ENCODE assay signal across 8 cellular contexts in the genomic region with DNA sequence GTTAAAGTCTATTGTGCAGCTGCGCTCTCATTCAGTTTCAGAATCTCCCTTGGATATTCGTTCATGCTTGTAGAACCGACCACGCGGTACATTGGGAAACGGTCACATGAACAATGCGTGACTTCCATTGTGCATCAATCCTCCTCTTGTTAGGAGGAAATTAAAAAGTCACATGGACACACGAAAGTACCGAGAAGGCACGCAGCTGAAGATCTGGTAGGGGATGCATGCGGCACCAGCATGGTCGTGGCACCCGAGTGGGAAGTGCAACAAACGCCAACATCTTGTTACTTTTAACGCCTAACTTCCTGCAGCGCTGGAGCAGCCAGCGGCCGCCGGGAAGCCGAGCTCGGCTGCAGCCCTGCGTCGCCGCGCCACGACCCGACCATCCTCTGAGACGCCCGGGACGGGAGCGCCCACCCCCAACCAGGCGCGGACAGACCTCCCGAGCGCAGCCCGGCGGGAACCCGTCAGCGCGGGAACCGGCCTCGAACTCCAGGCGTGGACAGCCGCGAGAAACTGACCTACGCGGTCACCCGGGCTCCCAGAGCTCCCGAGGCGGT. TPM values are rescaled to one million over a fixed set of nuclear protein-coding genes. Genes with fewer than 3 reads are reported as not detected.
A peak's percentile ranks its signal among the peaks of the same experiment; 100 is the strongest.
DNase-seq lines count a peak whose midpoint lies in the region; ATAC-seq and TF ChIP-seq lines count a peak whose summit lies in the region.

No MANE protein-coding gene starts in this region.

- no peaks in the 10 kb centered on the region for H3K9me3 Mint-ChIP-seq in activated naive CD4-positive, alpha-beta T cell treated with anti-CD3 and anti-CD28 coated beads, Interleukin-2, amount 50 U/mL, for 72 hours
- no peaks in the 10 kb centered on the region for H3K9me3 Mint-ChIP-seq in neural crest cell

- peak overlapping the region; percentile 60 for H3K9ac ChIP-seq in OCI-LY3 (ENCODE audit: low read length)

- peaks cover 15% of the 10 kb centered on the region for H3K27me3 Mint-ChIP-seq in neural crest cell (ENCODE audit: low read depth)

- H3K9me3 ChIP-seq in OCI-LY3 (ENCODE audit: insufficient read depth, low read length) (peaks cover 4% of the 10 kb centered on the region; the same call in 1 of the 2 replicates), upper lobe of left lung (no peaks in the 10 kb centered on the region)

- H3K36me3 ChIP-seq in GM06990 (ENCODE audit: control insufficient read depth, insufficient read depth, low read length) (no peaks in the 10 kb centered on the region), OCI-LY3 (replicated peaks; ENCODE audit: low read depth, low read length) (no peaks in the 10 kb centered on the region), upper lobe of left lung (no peaks in the 10 kb centered on the region)

- peak in 1 of 4 donors; percentile 52 for TF ChIP-seq POLR2A in upper lobe of left lung (IDR thresholded peaks at IDR 0.05)

- peaks cover 32% of the 10 kb centered on the region for H3K4me1 ChIP-seq in OCI-LY3 (ENCODE audit: low read length)
- peaks cover 4 to 15% (median 9%) of the 10 kb centered on the region in 4 donors for H3K4me1 ChIP-seq in upper lobe of left lung

- no peaks in the 10 kb centered on the region for H3K79me2 ChIP-seq in OCI-LY3 (ENCODE audit: low read length)

- DNase-seq in GM06990 (ENCODE audit: extremely low read depth, insufficient read length) (peak; percentile 17), germinal center (ENCODE audit: low spot score) (peak; percentile 14), neural crest cell (ENCODE audit: low read depth, low spot score) (no peak), upper lobe of left lung (peak in 1 of 2 donors; percentile 87), cortex of kidney (lab: John Stamatoyannopoulos, UW) (no peak)
- peak; percentile 41 for DNase-seq in Jurkat, Clone E6-1 (ENCODE audit: low read depth, low spot score)
- DNase-seq in activated naive CD4-positive, alpha-beta T cell treated with anti-CD3 and anti-CD28 coated beads, Interleukin-2, amount 50 U/mL, for 72 hours (ENCODE audit: low spot score in 2 of 2): peak in 1 of 2 donors; percentile 25

- H3K4me3 Mint-ChIP-seq in neural crest cell: peak overlapping the region; percentile 89

- peak in 2 of 4 donors; percentile 51 to 79 for TF ChIP-seq EP300 in upper lobe of left lung (IDR thresholded peaks at IDR 0.05)

- H2AFZ ChIP-seq in OCI-LY3 (ENCODE audit: low read depth, low read length): peak overlapping the region; percentile 66

- H3K4me3 ChIP-seq in GM06990 (replicated peaks; ENCODE audit: low read depth, low read length) (no peak overlapping the region; the same call in 1 of the 2 replicates), OCI-LY3 (ENCODE audit: low read length) (peak overlapping the region; percentile 83), upper lobe of left lung (peak overlapping the region; percentile 61 to 95 (median 80))
- peak overlapping the region; percentile 65 for H3K4me3 ChIP-seq in Jurkat, Clone E6-1 (ENCODE audit: low read length)

- H3K27ac ChIP-seq in OCI-LY3 (ENCODE audit: low read length) (no peak overlapping the region), upper lobe of left lung (peak overlapping the region; percentile 87 to 90 (median 88))

- peak overlapping the region in 1 of 2 donors; percentile 62 for H3K27ac Mint-ChIP-seq in activated naive CD4-positive, alpha-beta T cell treated with anti-CD3 and anti-CD28 coated beads, Interleukin-2, amount 50 U/mL, for 72 hours
- H3K27ac Mint-ChIP-seq in neural crest cell (ENCODE audit: unreplicated experiment): peak overlapping the region; percentile 97

- peak overlapping the region; percentile 97 for H3K4me2 ChIP-seq in OCI-LY3 (ENCODE audit: low read length)

- peaks cover 32% of the 10 kb centered on the region for H3K4me1 Mint-ChIP-seq in neural crest cell

- H3K27me3 ChIP-seq in GM06990 (replicated peaks; ENCODE audit: control insufficient read depth, insufficient read depth, low read length) (peaks cover 3% of the 10 kb centered on the region), OCI-LY3 (ENCODE audit: low read depth, low read length) (peaks cover 26% of the 10 kb centered on the region; the same call in 1 of the 2 replicates), upper lobe of left lung (no peaks in the 10 kb centered on the region)

- 0 to 1% methylated on average over 14 to 19 of the region's 50 CpGs for WGBS in upper lobe of left lung, 2 donors

- ATAC-seq in activated naive CD4-positive, alpha-beta T cell treated with anti-CD3 and anti-CD28 coated beads, Interleukin-2, amount 50 U/mL, for 72 hours: peak; percentile 41 to 42
- peak; percentile 26 to 76 for ATAC-seq in upper lobe of left lung (ENCODE audit: low FRiP score in 2 of 2)

- peaks cover 0 to 4% of the 10 kb centered on the region in 2 donors for H3K36me3 Mint-ChIP-seq in activated naive CD4-positive, alpha-beta T cell treated with anti-CD3 and anti-CD28 coated beads, Interleukin-2, amount 50 U/mL, for 72 hours
- H3K36me3 Mint-ChIP-seq in neural crest cell (ENCODE audit: low read depth): no peaks in the 10 kb centered on the region

- no peaks in the 10 kb centered on the region for H4K20me1 ChIP-seq in OCI-LY3 (ENCODE audit: insufficient read depth, low read length)

- no peak for TF ChIP-seq CTCF in GM06990 (IDR thresholded peaks at IDR 0.05; ENCODE audit: insufficient read depth, low read length, poor library complexity, severe bottlenecking)
- TF ChIP-seq CTCF in OCI-LY3 (IDR thresholded peaks at IDR 0.05; ENCODE audit: low read depth, low read length): no peak
- no peak for TF ChIP-seq CTCF in neural crest cell (conservative IDR thresholded peaks at IDR 0.05)
- TF ChIP-seq CTCF in upper lobe of left lung (IDR thresholded peaks at IDR 0.05): peak in 2 of 6 experiments; percentile 10 to 37

RNA-seq across cellular contexts. Expression of a gene that starts 0.4 kb away (rescaled TPM):
- polyA plus RNA-seq in Jurkat, Clone E6-1 (2012; ENCODE audit: insufficient read depth, insufficient read length): 25.6 TPM
- total RNA-seq in activated naive CD4-positive, alpha-beta T cell treated with anti-CD3 and anti-CD28 coated beads, Interleukin-2, amount 50 U/mL, for 72 hours: 1 to 10 TPM; 2.3 to 5.4 TPM
- 45.8 and 47.6 TPM in 2 replicates for total RNA-seq in neural crest cell
- 10 to 100 TPM; 33.3 to 64.5 (median 55.4) TPM for total RNA-seq in upper lobe of left lung

RNA-seq across cellular contexts. Expression of a gene that starts 29.3 kb away (rescaled TPM):
- polyA plus RNA-seq in Jurkat, Clone E6-1 (2012; ENCODE audit: insufficient read depth, insufficient read length): not detected
- total RNA-seq in activated naive CD4-positive, alpha-beta T cell treated with anti-CD3 and anti-CD28 coated beads, Interleukin-2, amount 50 U/mL, for 72 hours: 10 to 100 TPM in 1 of 2 donors, 1 to 10 TPM in 1; 7.4 to 13.6 TPM
- total RNA-seq in neural crest cell (31.6 and 32.7 TPM in 2 replicates), upper lobe of left lung (10 to 100 TPM in 5 of 6 donors, 1 to 10 TPM in 1; 4.6 to 40.8 (median 18.2) TPM)

Comparison
In these comparisons a context has a peak if more than half of its experiments do, and no peak if none do; other contexts are left out.
1. DNase-seq: peak in GM06990 (single experiment), Jurkat, Clone E6-1 (single experiment) and germinal center (single experiment); none in neural crest cell (single experiment) and cortex of kidney (single experiment).